In genomic region chr7:116180302-116180701, GRCh38 we compare ENCODE assay signal across 8 cellular contexts. TPM values are rescaled to one million over a fixed set of nuclear protein-coding genes. Genes with fewer than 3 reads are reported as not detected.
DNase-seq lines count a peak whose midpoint lies in the region; ATAC-seq, FAIRE-seq and TF ChIP-seq lines count a peak whose summit lies in the region.

No MANE protein-coding gene starts in this region.

- H3K9me3 ChIP-seq in Caco-2, result peaks cover 7% of the 10 kb centered on the region
- no peaks in the 10 kb centered on the region for H3K9me3 ChIP-seq in astrocyte (ENCODE audit: insufficient read depth, low read depth, low read length)

- H3K36me3 ChIP-seq in Caco-2 (ENCODE audit: control insufficient read depth, insufficient read depth, low read length), result no peaks in the 10 kb centered on the region
- no peaks in the 10 kb centered on the region for H3K36me3 ChIP-seq in astrocyte (ENCODE audit: insufficient read depth, low read length)

- H3K4me3 Mint-ChIP-seq in Caco-2 (ENCODE audit: unreplicated experiment) (no peak overlapping the region), astrocyte (ENCODE audit: unreplicated experiment) (no peak overlapping the region), immature natural killer cell (no peak overlapping the region), type B pancreatic cell (no peak overlapping the region)

- no peaks in the 10 kb centered on the region for H3K79me2 ChIP-seq in astrocyte (ENCODE audit: insufficient read depth, low read length)

- H3K36me3 Mint-ChIP-seq in Caco-2 (ENCODE audit: insufficient read depth, unreplicated experiment) (no peaks in the 10 kb centered on the region), astrocyte (ENCODE audit: low read depth, unreplicated experiment) (no peaks in the 10 kb centered on the region), immature natural killer cell (no peaks in the 10 kb centered on the region), type B pancreatic cell (peaks cover 1% of the 10 kb centered on the region)

- POLR2A ChIA-PET in Caco-2 (lab: Charles Lee), result interaction anchor here (1.1 to 1.8 kb wide), 2 partner anchors 30 to 56 kb away, joined by 3 to 11 read pairs; partner anchors contain the start of gene TES

- intact Hi-C loops in Caco-2 (cut with micrococcal nuclease; ENCODE audit: unreplicated experiment), result loop anchor here (1.0 kb wide), 5 partner anchors 31 to 629 kb away; no protein-coding TSS in a partner anchor

- H4K20me1 ChIP-seq in astrocyte (ENCODE audit: insufficient read depth, low read length), result no peaks in the 10 kb centered on the region

- H2AFZ ChIP-seq in astrocyte (ENCODE audit: low read depth, low read length), result no peak overlapping the region

- H3K27ac ChIP-seq in astrocyte (ENCODE audit: low read depth, low read length), result no peak overlapping the region

- CTCF ChIA-PET in Caco-2 (lab: Charles Lee), result interaction anchor here (0.6 to 1.4 kb wide), 17 partner anchors 10 to 947 kb away, joined by 3 to 32 read pairs (median 4); partner anchors contain the start of gene TES

- peak; percentile 64 for FAIRE-seq in astrocyte (lab: Jason Lieb, UNC)

- DNase-seq in Caco-2 (peak; percentile 47 to 58), NCI-H446 treated with DMSO at 0.1 percent for 48 hours (lab: John Stamatoyannopoulos, UW) (peak; percentile 18), astrocyte (ENCODE audit: low read depth) (no peak), immature natural killer cell (peak; percentile 60 to 66 (median 65)), type B pancreatic cell (ENCODE audit: extremely low spot score, unreplicated experiment) (no peak), midbrain (lab: John Stamatoyannopoulos, UW) (no peak)

- TF ChIP-seq CTCF in Caco-2 (IDR thresholded peaks at IDR 0.05; ENCODE audit: insufficient read depth in 1 of 2, low read depth in 1 of 2, low read length in 1 of 2, severe bottlenecking in 1 of 2, unreplicated experiment in 1 of 2), result peak; percentile 73 to 80
- peak; percentile 87 for TF ChIP-seq CTCF in astrocyte (IDR thresholded peaks at IDR 0.05; ENCODE audit: insufficient read depth, low read depth, low read length)
- TF ChIP-seq CTCF in type B pancreatic cell (conservative IDR thresholded peaks at IDR 0.05), result peak; percentile 82

- H3K27me3 ChIP-seq in Caco-2 (replicated peaks; ENCODE audit: control insufficient read depth, insufficient read depth, low read length) (no peaks in the 10 kb centered on the region), astrocyte (ENCODE audit: insufficient read depth, low read length) (no peaks in the 10 kb centered on the region)

- H3K4me2 ChIP-seq in astrocyte (ENCODE audit: low read length), result no peak overlapping the region

- no peaks in the 10 kb centered on the region for H3K4me1 Mint-ChIP-seq in Caco-2 (ENCODE audit: low read depth, unreplicated experiment)
- H3K4me1 Mint-ChIP-seq in astrocyte (ENCODE audit: low read depth, unreplicated experiment), result peaks cover 9% of the 10 kb centered on the region
- peaks cover 4% of the 10 kb centered on the region in 2 donors for H3K4me1 Mint-ChIP-seq in immature natural killer cell
- no peaks in the 10 kb centered on the region for H3K4me1 Mint-ChIP-seq in type B pancreatic cell (ENCODE audit: unreplicated experiment)

- no peak overlapping the region for H3K4me3 ChIP-seq in Caco-2 (ENCODE audit: low read depth, low read length)
- no peak overlapping the region for H3K4me3 ChIP-seq in astrocyte (ENCODE audit: insufficient read depth, low read depth, low read length)

- H3K4me1 ChIP-seq in Caco-2, result no peaks in the 10 kb centered on the region
- H3K4me1 ChIP-seq in astrocyte (ENCODE audit: insufficient read depth, low read length), result peaks cover 8% of the 10 kb centered on the region

- no peak overlapping the region for H3K27ac Mint-ChIP-seq in Caco-2 (ENCODE audit: unreplicated experiment)
- H3K27ac Mint-ChIP-seq in astrocyte (ENCODE audit: unreplicated experiment), result peak overlapping the region; percentile 38
- H3K27ac Mint-ChIP-seq in immature natural killer cell, result no peak overlapping the region
- H3K27ac Mint-ChIP-seq in type B pancreatic cell, result no peak overlapping the region

- no peaks in the 10 kb centered on the region for H3K27me3 Mint-ChIP-seq in Caco-2 (ENCODE audit: insufficient read depth, unreplicated experiment)
- no peaks in the 10 kb centered on the region for H3K27me3 Mint-ChIP-seq in astrocyte (ENCODE audit: low read depth, unreplicated experiment)
- H3K27me3 Mint-ChIP-seq in immature natural killer cell (ENCODE audit: low read depth in 3 of 3), result no peaks in the 10 kb centered on the region
- H3K27me3 Mint-ChIP-seq in type B pancreatic cell, result no peaks in the 10 kb centered on the region

- peak; percentile 87 for ATAC-seq in GM18517 (IDR thresholded peaks at IDR 0.05; ENCODE audit: unreplicated experiment)
- peak; percentile 93 for ATAC-seq in HG02943 (IDR thresholded peaks at IDR 0.05; ENCODE audit: low read depth, unreplicated experiment)

- no TSS peak for BruUV-seq in Caco-2 (replicated peaks; lab: Mats Ljungman, UMichigan)

- no peak overlapping the region for H3K9ac ChIP-seq in astrocyte (ENCODE audit: low read length)

- H3K9me3 Mint-ChIP-seq in Caco-2 (ENCODE audit: unreplicated experiment) (peaks cover 9% of the 10 kb centered on the region), astrocyte (ENCODE audit: unreplicated experiment) (peaks cover 7% of the 10 kb centered on the region), immature natural killer cell (peaks cover 0 to 4% (median 0%) of the 10 kb centered on the region in 6 donors), type B pancreatic cell (peaks cover 2% of the 10 kb centered on the region)

RNA-seq across cellular contexts. Expression of gene TES, which starts 30.0 kb away (rescaled TPM):
- total RNA-seq in Caco-2 (2022) (190 and 207 TPM in 2 replicates), astrocyte (179 and 184 TPM in 2 replicates), type B pancreatic cell (ENCODE audit: low replicate concordance) (91.1 and 135 TPM in 2 replicates)
- 100 to 1,000 TPM; 235 to 402 (median 325) TPM for polyA plus RNA-seq in immature natural killer cell

Comparison
In these comparisons a context has a peak if more than half of its experiments do, and no peak if none do; other contexts are left out.
1. DNase-seq: peak in Caco-2 (2 of 2), NCI-H446 treated with DMSO at 0.1 percent for 48 hours (single experiment) and immature natural killer cell (3 of 3); none in astrocyte (single experiment), type B pancreatic cell (single experiment) and midbrain (single experiment).
2. Peak in every context shown above with its lines, with median percentiles within 50 percentile points of each other: CTCF ChIP-seq.